ENCODE assay signal across 23 cellular contexts in genomic region chr1:83839566-83840173, GRCh38.
DNase-seq lines count a peak whose midpoint lies in the region; ATAC-seq and TF ChIP-seq lines count a peak whose summit lies in the region.
"Had no signal": no experiment of that assay in that cellular context is flagged by ENCODE, and none has a peak within 500 bp of the region (broad histone marks: within the 10 kb centered on the region; RNA-seq: fewer than 3 reads in every experiment).

No MANE protein-coding gene starts in this region.

- intact Hi-C loops in activated CD4-positive, alpha-beta T cell treated with anti-CD3 and anti-CD28 coated beads for 36 hours (cut with DNase I, micrococcal nuclease), result no loop called here

- peaks cover 3% of the 10 kb centered on the region for H3K4me1 ChIP-seq in RWPE2 (ENCODE audit: insufficient read depth, poor library complexity, severe bottlenecking)
- H3K4me1 ChIP-seq: prostate gland, uterus had no signal

- POLR2A ChIA-PET in activated CD4-positive, alpha-beta T cell treated with anti-CD3 and anti-CD28 coated beads for 36 hours (lab: Charles Lee), result no interaction called here

- H3K27ac Mint-ChIP-seq in activated CD4-positive, alpha-beta T cell treated with anti-CD3 and anti-CD28 coated beads for 36 hours, result peak overlapping the region; percentile 43
- H3K27ac Mint-ChIP-seq in activated naive CD8-positive, alpha-beta T cell treated with anti-CD3 and anti-CD28 coated beads, Interleukin-2, amount 50 U/mL, for 24 hours, result no peak overlapping the region
- H3K27ac Mint-ChIP-seq: activated naive CD4-positive, alpha-beta T cell treated with anti-CD3 and anti-CD28 coated beads, Interleukin-2, amount 10 ng/mL, durations not matched to agents 7 days and 5 days; endodermal cell; naive thymus-derived CD8-positive, alpha-beta T cell; T-helper 1 cell treated with Interleukin-12 subunit alpha and Interleukin-12 subunit beta and Interleukin-4 antibody, amounts not matched to agents 30 μg/mL and 1 μg/mL, for 36 hours had no signal

- H3K27me3 Mint-ChIP-seq in activated CD4-positive, alpha-beta T cell treated with anti-CD3 and anti-CD28 coated beads for 36 hours, result no peaks in the 10 kb centered on the region
- no peaks in the 10 kb centered on the region for H3K27me3 Mint-ChIP-seq in activated naive CD8-positive, alpha-beta T cell treated with anti-CD3 and anti-CD28 coated beads, Interleukin-2, amount 50 U/mL, for 24 hours
- H3K27me3 Mint-ChIP-seq: activated naive CD4-positive, alpha-beta T cell treated with anti-CD3 and anti-CD28 coated beads, Interleukin-2, amount 10 ng/mL, durations not matched to agents 7 days and 5 days; naive thymus-derived CD8-positive, alpha-beta T cell had no signal

- no peak overlapping the region for H3K4me3 ChIP-seq in RWPE2 (ENCODE audit: severe bottlenecking)
- no peak overlapping the region for H3K4me3 ChIP-seq in fibroblast of mammary gland (ENCODE audit: control insufficient read depth, low read depth, low read length)
- no peak overlapping the region for H3K4me3 ChIP-seq in skeletal muscle cell (ENCODE audit: low read depth, low read length)
- H3K4me3 ChIP-seq: cardiac muscle cell, prostate gland, uterus had no signal

- H3K9me3 ChIP-seq in RWPE2 (ENCODE audit: severe bottlenecking), result no peaks in the 10 kb centered on the region
- H3K9me3 ChIP-seq: prostate gland, uterus had no signal

- H3K4me3 Mint-ChIP-seq in activated CD4-positive, alpha-beta T cell treated with anti-CD3 and anti-CD28 coated beads for 36 hours, result no peak overlapping the region
- H3K4me3 Mint-ChIP-seq in activated naive CD8-positive, alpha-beta T cell treated with anti-CD3 and anti-CD28 coated beads, Interleukin-2, amount 50 U/mL, for 24 hours, result no peak overlapping the region
- H3K4me3 Mint-ChIP-seq: activated naive CD4-positive, alpha-beta T cell treated with anti-CD3 and anti-CD28 coated beads, Interleukin-2, amount 10 ng/mL, durations not matched to agents 7 days and 5 days; endodermal cell; naive thymus-derived CD8-positive, alpha-beta T cell; T-helper 1 cell treated with Interleukin-12 subunit alpha and Interleukin-12 subunit beta and Interleukin-4 antibody, amounts not matched to agents 30 μg/mL and 1 μg/mL, for 36 hours had no signal

- H3K27me3 ChIP-seq in RWPE2 (ENCODE audit: insufficient read depth, poor library complexity, severe bottlenecking), result no peaks in the 10 kb centered on the region
- H3K27me3 ChIP-seq: cardiac muscle cell, uterus had no signal

- no peak for ATAC-seq in activated CD4-positive, alpha-beta T cell treated with anti-CD3 and anti-CD28 coated beads for 36 hours
- peak; percentile 38; the same call in 1 of the 3 replicates for ATAC-seq in RWPE2 (ENCODE audit: low read depth)
- ATAC-seq in activated naive CD8-positive, alpha-beta T cell treated with anti-CD3 and anti-CD28 coated beads, Interleukin-2, amount 50 U/mL, for 24 hours, result no peak
- ATAC-seq: naive thymus-derived CD8-positive, alpha-beta T cell had no signal

- no peaks in the 10 kb centered on the region for H3K9me3 Mint-ChIP-seq in activated CD4-positive, alpha-beta T cell treated with anti-CD3 and anti-CD28 coated beads for 36 hours (ENCODE audit: low read depth)
- H3K9me3 Mint-ChIP-seq in activated naive CD8-positive, alpha-beta T cell treated with anti-CD3 and anti-CD28 coated beads, Interleukin-2, amount 50 U/mL, for 24 hours, result no peaks in the 10 kb centered on the region
- H3K9me3 Mint-ChIP-seq: activated naive CD4-positive, alpha-beta T cell treated with anti-CD3 and anti-CD28 coated beads, Interleukin-2, amount 10 ng/mL, durations not matched to agents 7 days and 5 days; endodermal cell; naive thymus-derived CD8-positive, alpha-beta T cell; T-helper 1 cell treated with Interleukin-12 subunit alpha and Interleukin-12 subunit beta and Interleukin-4 antibody, amounts not matched to agents 30 μg/mL and 1 μg/mL, for 36 hours had no signal

- TF ChIP-seq CTCF in RWPE2 (IDR thresholded peaks at IDR 0.05; ENCODE audit: poor library complexity, severe bottlenecking) (no peak), fibroblast of mammary gland (conservative IDR thresholded peaks at IDR 0.05; ENCODE audit: control insufficient read depth, insufficient read depth, low read depth, low read length) (no peak)

- DNase-seq in activated CD4-positive, alpha-beta T cell treated with anti-CD3 and anti-CD28 coated beads for 36 hours, result no peak
- DNase-seq in activated CD4-positive, alpha-beta T cell treated with anti-CD3 and anti-CD28 coated beads for 4 hours, result no peak
- no peak for DNase-seq in RWPE2 (ENCODE audit: low spot score)
- DNase-seq in fibroblast of mammary gland (ENCODE audit: low read depth), result peak; percentile 68
- DNase-seq in skeletal muscle cell (ENCODE audit: low read depth), result peak; percentile 49
- DNase-seq in HUDEP-2 (lab: John Stamatoyannopoulos, UW; ENCODE audit: unreplicated experiment in 76 of 76), result no peak
- no peak for DNase-seq in effector CD8-positive, alpha-beta T cell (lab: John Stamatoyannopoulos, UW)
- DNase-seq in activated naive CD8-positive, alpha-beta T cell treated with anti-CD3 and anti-CD28 coated beads, Interleukin-2, amount 50 U/mL, for 24 hours, result no peak
- DNase-seq: activated CD4-positive, alpha-beta T cell treated with anti-CD3 and anti-CD28 coated beads for 48 hours; activated CD8-positive, alpha-beta memory T cell treated with anti-CD3 and anti-CD28 coated beads, Interleukin-2, amount 50 U/mL, for 4 hours; activated naive CD4-positive, alpha-beta T cell treated with anti-CD3 and anti-CD28 coated beads, Interleukin-2, amount 10 ng/mL, durations not matched to agents 7 days and 5 days; DND-41; endodermal cell; KG1; naive thymus-derived CD8-positive, alpha-beta T cell; NCI-H1092 treated with DMSO at 0.1 percent for 48 hours; NCI-H226; SIG-M5; uterus had no signal

- CTCF ChIA-PET in activated CD4-positive, alpha-beta T cell treated with anti-CD3 and anti-CD28 coated beads for 36 hours (lab: Charles Lee), result no interaction called here

- H3K36me3 ChIP-seq in RWPE2 (ENCODE audit: low read depth), result no peaks in the 10 kb centered on the region
- H3K36me3 ChIP-seq: cardiac muscle cell, prostate gland, uterus had no signal

- no peaks in the 10 kb centered on the region for H3K36me3 Mint-ChIP-seq in activated CD4-positive, alpha-beta T cell treated with anti-CD3 and anti-CD28 coated beads for 36 hours (ENCODE audit: low read depth)
- H3K36me3 Mint-ChIP-seq in activated naive CD8-positive, alpha-beta T cell treated with anti-CD3 and anti-CD28 coated beads, Interleukin-2, amount 50 U/mL, for 24 hours (ENCODE audit: low read depth), result peaks cover 1% of the 10 kb centered on the region

- H3K4me1 Mint-ChIP-seq in activated CD4-positive, alpha-beta T cell treated with anti-CD3 and anti-CD28 coated beads for 36 hours, result no peaks in the 10 kb centered on the region
- no peaks in the 10 kb centered on the region for H3K4me1 Mint-ChIP-seq in activated naive CD8-positive, alpha-beta T cell treated with anti-CD3 and anti-CD28 coated beads, Interleukin-2, amount 50 U/mL, for 24 hours
- H3K4me1 Mint-ChIP-seq: activated naive CD4-positive, alpha-beta T cell treated with anti-CD3 and anti-CD28 coated beads, Interleukin-2, amount 10 ng/mL, durations not matched to agents 7 days and 5 days; naive thymus-derived CD8-positive, alpha-beta T cell had no signal

- H3K27ac ChIP-seq in RWPE2 (ENCODE audit: poor library complexity, severe bottlenecking), result no peak overlapping the region
- H3K27ac ChIP-seq: cardiac muscle cell, HL-60, prostate gland, uterus had no signal

Comparison
In these comparisons a context has a peak if more than half of its experiments do, and no peak if none do; other contexts are left out.
1. DNase-seq: peak in fibroblast of mammary gland (single experiment) and skeletal muscle cell (single experiment); none in activated CD4-positive, alpha-beta T cell treated with anti-CD3 and anti-CD28 coated beads for 36 hours (single experiment), activated CD4-positive, alpha-beta T cell treated with anti-CD3 and anti-CD28 coated beads for 4 hours (0 of 2), RWPE2 (single experiment), HUDEP-2 (0 of 76), effector CD8-positive, alpha-beta T cell (single experiment) and activated naive CD8-positive, alpha-beta T cell treated with anti-CD3 and anti-CD28 coated beads, Interleukin-2, amount 50 U/mL, for 24 hours (single experiment).